In genomic region chr4:108139089-108139488, GRCh38 we compare ENCODE assay signal across 12 cellular contexts. TPM values are rescaled to one million over a fixed set of nuclear protein-coding genes. Genes with fewer than 3 reads are reported as not detected.
A peak's percentile ranks its signal among the peaks of the same experiment; 100 is the strongest.
DNase-seq lines count a peak whose midpoint lies in the region; ATAC-seq and TF ChIP-seq lines count a peak whose summit lies in the region.
"Had no signal": no experiment of that assay in that cellular context is flagged by ENCODE, and none has a peak within 500 bp of the region (broad histone marks: within the 10 kb centered on the region; RNA-seq: fewer than 3 reads in every experiment).

No MANE protein-coding gene starts in this region.

- no peaks in the 10 kb centered on the region for H3F3A ChIP-seq in OCI-LY1 (ENCODE audit: insufficient read depth, low read length)

- peak; percentile 60 to 78 for ATAC-seq in activated CD4-positive, CD25-positive, alpha-beta regulatory T cell treated with anti-CD3 and anti-CD28 coated beads, Interleukin-2, amount 50 U/mL, for 24 hours
- ATAC-seq in HG02588 (IDR thresholded peaks at IDR 0.05; ENCODE audit: unreplicated experiment), result peak; percentile 56

- H2AFZ ChIP-seq in OCI-LY1 (ENCODE audit: low read length) (no peak overlapping the region), osteoblast (ENCODE audit: low read length) (peak overlapping the region; percentile 25)

- peak overlapping the region; percentile 30 for H3K27ac ChIP-seq in OCI-LY1 (ENCODE audit: low read depth, low read length, poor library complexity, severe bottlenecking)
- H3K27ac ChIP-seq in osteoblast (ENCODE audit: low read depth, low read length), result no peak overlapping the region
- H3K27ac ChIP-seq: transverse colon had no signal

- peaks cover 95% of the 10 kb centered on the region for H3K4me1 ChIP-seq in OCI-LY1 (ENCODE audit: insufficient read depth, low read length, severe bottlenecking)
- H3K4me1 ChIP-seq in osteoblast (ENCODE audit: insufficient read depth, low read length), result no peaks in the 10 kb centered on the region
- H3K4me1 ChIP-seq: transverse colon had no signal

- no peaks in the 10 kb centered on the region for H3K9me3 ChIP-seq in OCI-LY1 (ENCODE audit: low read length)
- no peaks in the 10 kb centered on the region for H3K9me3 ChIP-seq in osteoblast (ENCODE audit: low read depth, low read length)
- H3K9me3 ChIP-seq: transverse colon had no signal

- peaks cover 59% of the 10 kb centered on the region for H3K36me3 ChIP-seq in OCI-LY1 (ENCODE audit: insufficient read depth, low read length)
- no peaks in the 10 kb centered on the region for H3K36me3 ChIP-seq in osteoblast (ENCODE audit: insufficient read depth, low read length)
- H3K36me3 ChIP-seq: transverse colon had no signal

- no peaks in the 10 kb centered on the region for H3K9me2 ChIP-seq in OCI-LY1 (ENCODE audit: low read depth, low read length)

- H3K79me2 ChIP-seq in OCI-LY1 (ENCODE audit: insufficient read depth, low read length) (peaks cover 100% of the 10 kb centered on the region), osteoblast (ENCODE audit: insufficient read depth, low read length) (no peaks in the 10 kb centered on the region)

- TF ChIP-seq CTCF in OCI-LY1 (IDR thresholded peaks at IDR 0.05; ENCODE audit: low read length) (no peak), osteoblast (IDR thresholded peaks at IDR 0.05; ENCODE audit: extremely low read depth, low read depth, low read length) (no peak)

- H3K4me2 ChIP-seq in OCI-LY1 (ENCODE audit: low read length) (no peak overlapping the region), osteoblast (ENCODE audit: insufficient read depth, low read length) (no peak overlapping the region)

- no peaks in the 10 kb centered on the region for H4K20me1 ChIP-seq in OCI-LY1 (ENCODE audit: insufficient read depth, low read length)
- H4K20me1 ChIP-seq in osteoblast (ENCODE audit: insufficient read depth, low read length), result no peaks in the 10 kb centered on the region

- H3K27me3 ChIP-seq in OCI-LY1 (ENCODE audit: insufficient read depth, low read length), result no peaks in the 10 kb centered on the region
- no peaks in the 10 kb centered on the region for H3K27me3 ChIP-seq in osteoblast (ENCODE audit: insufficient read depth, low read length)
- H3K27me3 ChIP-seq: transverse colon had no signal

- no peak for DNase-seq in activated CD4-positive, CD25-positive, alpha-beta regulatory T cell (lab: John Stamatoyannopoulos, UW)
- no peak for DNase-seq in osteoblast (ENCODE audit: insufficient read length, low spot score, missing footprints)
- DNase-seq in NCI-H2196 treated with DMSO at 0.1 percent for 48 hours (lab: John Stamatoyannopoulos, UW; ENCODE audit: unreplicated experiment), result no peak
- DNase-seq in mesenteric fat pad (ENCODE audit: low spot score), result no peak
- no peak for DNase-seq in CD1c-positive myeloid dendritic cell (ENCODE audit: extremely low spot score)
- DNase-seq: activated effector memory CD4-positive, alpha-beta T cell treated with anti-CD3 and anti-CD28 coated beads, Interleukin-2, amount 50 U/mL, for 16 hours; NCI-H2227 treated with DMSO at 0.1 percent for 48 hours; transverse colon had no signal

- no peak overlapping the region for H3K4me3 ChIP-seq in OCI-LY1 (ENCODE audit: low read depth, low read length, poor library complexity, severe bottlenecking)
- no peak overlapping the region for H3K4me3 ChIP-seq in osteoblast (ENCODE audit: insufficient read depth, low read length)
- H3K4me3 ChIP-seq: transverse colon had no signal

- H3K9ac ChIP-seq in OCI-LY1 (ENCODE audit: low read length), result no peak overlapping the region

RNA-seq across cellular contexts. Expression of gene LEF1, which starts 29.6 kb away (rescaled TPM):
- total RNA-seq in osteoblast, result 5.8 and 7.7 TPM in 2 replicates
- 3.1 TPM for total RNA-seq in mesenteric fat pad
- total RNA-seq: dermis microvascular lymphatic vessel endothelial cell had no signal
